25 cellular contexts compared by ENCODE assay signal in the genomic region with DNA sequence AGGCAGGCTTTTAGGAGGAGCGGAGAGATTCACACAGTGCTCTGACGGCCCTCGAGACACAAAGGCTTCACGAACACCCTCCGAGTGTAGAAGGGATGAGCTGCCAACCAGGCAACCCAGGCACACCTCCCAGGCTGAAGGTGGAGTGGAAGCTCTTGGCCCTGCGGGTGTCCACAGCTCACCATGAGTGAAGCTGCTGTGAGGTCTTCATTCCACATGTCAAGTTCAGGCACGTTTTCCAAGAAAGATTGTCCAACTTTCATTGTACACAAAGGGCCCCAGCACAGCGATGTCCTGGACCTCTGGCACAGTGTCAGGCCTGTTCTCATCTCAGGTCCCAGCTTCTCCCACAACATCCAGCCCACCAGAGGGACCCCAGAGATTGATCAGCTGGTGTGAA.
"Had no signal": no experiment of that assay in that cellular context is flagged by ENCODE, and none has a peak within 500 bp of the region (broad histone marks: within the 10 kb centered on the region; RNA-seq: fewer than 3 reads in every experiment).

No MANE protein-coding gene starts in this region.

- H3K27ac Mint-ChIP-seq: activated T-helper 1 cell treated with anti-CD3 and anti-CD28 coated beads, Interleukin-12 subunit alpha, Interleukin-12 subunit beta, Interleukin-2, Interleukin-4 antibody, amounts not matched to agents 30 ng/mL and 10 ng/mL and 1 ng/mL, durations not matched to agents 14 hours and 24 hours and 36 hours; effector memory CD8-positive, alpha-beta T cell; nephron; T-helper 1 cell treated with Interleukin-12 subunit alpha and Interleukin-12 subunit beta and Interleukin-4 antibody, amounts not matched to agents 30 μg/mL and 1 μg/mL, for 36 hours had no signal

- H3K4me3 Mint-ChIP-seq: activated T-helper 1 cell treated with anti-CD3 and anti-CD28 coated beads, Interleukin-12 subunit alpha, Interleukin-12 subunit beta, Interleukin-2, Interleukin-4 antibody, amounts not matched to agents 30 ng/mL and 10 ng/mL and 1 ng/mL, durations not matched to agents 14 hours and 24 hours and 36 hours; effector memory CD8-positive, alpha-beta T cell; nephron; T-helper 1 cell treated with Interleukin-12 subunit alpha and Interleukin-12 subunit beta and Interleukin-4 antibody, amounts not matched to agents 30 μg/mL and 1 μg/mL, for 36 hours had no signal

- H3K9me3 Mint-ChIP-seq: activated T-helper 1 cell treated with anti-CD3 and anti-CD28 coated beads, Interleukin-12 subunit alpha, Interleukin-12 subunit beta, Interleukin-2, Interleukin-4 antibody, amounts not matched to agents 30 ng/mL and 10 ng/mL and 1 ng/mL, durations not matched to agents 14 hours and 24 hours and 36 hours; effector memory CD8-positive, alpha-beta T cell; T-helper 1 cell treated with Interleukin-12 subunit alpha and Interleukin-12 subunit beta and Interleukin-4 antibody, amounts not matched to agents 30 μg/mL and 1 μg/mL, for 36 hours had no signal

- H3K9me3 ChIP-seq: esophagus squamous epithelium, transverse colon, uterus had no signal

- H3K36me3 ChIP-seq: brain microvascular endothelial cell, esophagus squamous epithelium, transverse colon, uterus had no signal

- H2AFZ ChIP-seq: parathyroid adenoma had no signal

- H3K79me2 ChIP-seq: parathyroid adenoma had no signal

- H3K27ac ChIP-seq: brain microvascular endothelial cell, parathyroid adenoma, transverse colon, uterus, VCaP had no signal

- H3K9ac ChIP-seq: parathyroid adenoma had no signal

- DNase-seq: activated CD4-positive, alpha-beta T cell treated with anti-CD3 and anti-CD28 coated beads for 4 hours; activated CD4-positive, alpha-beta T cell treated with anti-CD3 and anti-CD28 coated beads, Interleukin-2, amount 50 U/mL, for 4 hours; activated CD8-positive, alpha-beta memory T cell treated with anti-CD3 and anti-CD28 coated beads, Interleukin-2, amount 50 U/mL, for 4 hours; activated gamma-delta T cell treated with Interleukin-2 at 50 U/mL for 16 hours; activated naive CD4-positive, alpha-beta T cell treated with anti-CD3 and anti-CD28 coated beads, Interleukin-2, amount 50 U/mL, for 16 hours; activated T-cell treated with anti-CD3 and anti-CD28 coated beads, Interleukin-2, amount 50 U/mL, for 1 hour; amniotic stem cell; brain microvascular endothelial cell; caudate nucleus; cortex of kidney; effector memory CD8-positive, alpha-beta T cell; esophagus squamous epithelium; left ventricle myocardium superior; nucleus accumbens; right cardiac atrium; stimulated activated CD4-positive, alpha-beta T cell treated with anti-CD3 and anti-CD28 coated beads, Interleukin-2, amount 100 ng/mL, for 48 hours; stimulated activated naive CD4-positive, alpha-beta T cell treated with Interleukin-2 at 50 U/mL for 16 hours; T-helper 9 cell; transverse colon; uterus had no signal

- H3K4me1 ChIP-seq: parathyroid adenoma, transverse colon, uterus had no signal

- ATAC-seq: effector memory CD8-positive, alpha-beta T cell; left ventricle myocardium superior; right cardiac atrium had no signal

- H3K4me3 ChIP-seq: esophagus squamous epithelium, transverse colon, uterus had no signal

- H3K27me3 ChIP-seq: brain microvascular endothelial cell, esophagus squamous epithelium, transverse colon, uterus had no signal
